12 cellular contexts compared by ENCODE assay signal in genomic region chr5:123455640-123456039, GRCh38. TPM values are rescaled to one million over a fixed set of nuclear protein-coding genes. Genes with fewer than 3 reads are reported as not detected.
DNase-seq lines count a peak whose midpoint lies in the region; ATAC-seq and TF ChIP-seq lines count a peak whose summit lies in the region.
"Had no signal": no experiment of that assay in that cellular context is flagged by ENCODE, and none has a peak within 500 bp of the region (broad histone marks: within the 10 kb centered on the region; RNA-seq: fewer than 3 reads in every experiment).

No MANE protein-coding gene starts in this region.

- H3K36me3 ChIP-seq in OCI-LY7 (ENCODE audit: insufficient read depth, low read length) (no peaks in the 10 kb centered on the region), heart left ventricle (no peaks in the 10 kb centered on the region)
- H3K36me3 ChIP-seq: ascending aorta had no signal

- H3K9me3 ChIP-seq in OCI-LY7 (ENCODE audit: low read length) (no peaks in the 10 kb centered on the region), heart left ventricle (no peaks in the 10 kb centered on the region)
- H3K9me3 ChIP-seq: ascending aorta had no signal

- H3K9me3 Mint-ChIP-seq in stimulated activated effector memory CD8-positive, alpha-beta T cell treated with anti-CD3 and anti-CD28 coated beads, Interleukin-12 subunit alpha, Interleukin-12 subunit beta, amount 100 ng/mL, for 72 hours: no peaks in the 10 kb centered on the region

- intact Hi-C loops in OCI-LY7 (cut with micrococcal nuclease; ENCODE audit: unreplicated experiment): no loop called here
- intact Hi-C loops in heart left ventricle (cut with DNase I): no loop called here

- POLR2A ChIA-PET in OCI-LY7 (lab: Charles Lee): interaction anchor here (0.5 kb wide), 1 partner anchor 248 kb away, joined by 3 read pairs; no protein-coding TSS in a partner anchor

- 0 out of 2 replicates have a peak overlapping the region, but pooled peaks have one; percentile 9 for H3K4me2 ChIP-seq in OCI-LY7 (ENCODE audit: low read length)

- CTCF ChIA-PET in OCI-LY7 (lab: Charles Lee; ENCODE audit: unreplicated experiment): no interaction called here

- H3K79me2 ChIP-seq in OCI-LY7 (ENCODE audit: insufficient read depth, low read depth, low read length): no peaks in the 10 kb centered on the region

- DNase-seq in GM12865 (ENCODE audit: low read depth): peak; percentile 74
- no peak for DNase-seq in OCI-LY7 (ENCODE audit: low spot score)
- DNase-seq in heart left ventricle: no peak
- DNase-seq in mesenteric fat pad (ENCODE audit: low spot score): no peak
- DNase-seq in epidermal melanocyte (ENCODE audit: insufficient read length, low spot score): no peak
- no peak for DNase-seq in stimulated activated effector memory CD8-positive, alpha-beta T cell treated with anti-CD3 and anti-CD28 coated beads, Interleukin-12 subunit alpha, Interleukin-12 subunit beta, amount 100 ng/mL, for 72 hours (ENCODE audit: low spot score in 2 of 2)
- DNase-seq: CD4-positive, CD25-positive, alpha-beta regulatory T cell; substantia nigra had no signal

- no peak overlapping the region for H2AFZ ChIP-seq in OCI-LY7 (ENCODE audit: low read length)

- no peaks in the 10 kb centered on the region for H3K9me2 ChIP-seq in OCI-LY7 (ENCODE audit: insufficient read depth, low read length)

- H3K27ac ChIP-seq in OCI-LY7 (ENCODE audit: low read depth, low read length, poor library complexity, severe bottlenecking): no peak overlapping the region
- no peak overlapping the region for H3K27ac ChIP-seq in heart left ventricle
- H3K27ac ChIP-seq: ascending aorta had no signal

- H3K4me1 Mint-ChIP-seq in stimulated activated effector memory CD8-positive, alpha-beta T cell treated with anti-CD3 and anti-CD28 coated beads, Interleukin-12 subunit alpha, Interleukin-12 subunit beta, amount 100 ng/mL, for 72 hours: peaks cover 8% of the 10 kb centered on the region

- H4K20me1 ChIP-seq in OCI-LY7 (ENCODE audit: insufficient read depth, low read length): no peaks in the 10 kb centered on the region

- H3K4me3 Mint-ChIP-seq in stimulated activated effector memory CD8-positive, alpha-beta T cell treated with anti-CD3 and anti-CD28 coated beads, Interleukin-12 subunit alpha, Interleukin-12 subunit beta, amount 100 ng/mL, for 72 hours: no peak overlapping the region
- H3K4me3 Mint-ChIP-seq: CD4-positive, CD25-positive, alpha-beta regulatory T cell had no signal

- WGBS in heart left ventricle, 4 donors: 59 to 82% (median 79%) methylated on average over 2 of the region's 2 CpGs

- H3K4me3 ChIP-seq in GM12865 (ENCODE audit: low read depth, low read length) (peak overlapping the region; percentile 27; the same call in 1 of the 2 replicates), OCI-LY7 (ENCODE audit: low read depth, low read length, poor library complexity, severe bottlenecking) (no peak overlapping the region), heart left ventricle (no peak overlapping the region)
- H3K4me3 ChIP-seq: ascending aorta had no signal

- TF ChIP-seq CTCF in GM12865 (IDR thresholded peaks at IDR 0.05; ENCODE audit: insufficient read depth, low read depth, low read length, missing control alignments): peak; percentile 10
- peak; percentile 39 for TF ChIP-seq CTCF in OCI-LY7 (conservative IDR thresholded peaks at IDR 0.05; ENCODE audit: low read length)
- no peak for TF ChIP-seq CTCF in heart left ventricle (IDR thresholded peaks at IDR 0.05)

- H3K36me3 Mint-ChIP-seq in stimulated activated effector memory CD8-positive, alpha-beta T cell treated with anti-CD3 and anti-CD28 coated beads, Interleukin-12 subunit alpha, Interleukin-12 subunit beta, amount 100 ng/mL, for 72 hours: no peaks in the 10 kb centered on the region
- H3K36me3 Mint-ChIP-seq: CD4-positive, CD25-positive, alpha-beta regulatory T cell had no signal

- ATAC-seq in GM19468 (IDR thresholded peaks at IDR 0.05; ENCODE audit: extremely low read depth, unreplicated experiment): peak; percentile 87
- peak; percentile 80 for ATAC-seq in HG03097 (IDR thresholded peaks at IDR 0.05; ENCODE audit: low FRiP score, unreplicated experiment)
- no peak for ATAC-seq in heart left ventricle
- no peak for ATAC-seq in stimulated activated effector memory CD8-positive, alpha-beta T cell treated with anti-CD3 and anti-CD28 coated beads, Interleukin-12 subunit alpha, Interleukin-12 subunit beta, amount 100 ng/mL, for 72 hours
- ATAC-seq: sciatic nerve had no signal

- H3K4me1 ChIP-seq in OCI-LY7 (ENCODE audit: insufficient read depth, low read length, poor library complexity, severe bottlenecking): no peaks in the 10 kb centered on the region
- peaks cover 0 to 7% (median 0%) of the 10 kb centered on the region in 12 donors for H3K4me1 ChIP-seq in heart left ventricle
- H3K4me1 ChIP-seq: ascending aorta had no signal

- TF ChIP-seq POLR2A in heart left ventricle (IDR thresholded peaks at IDR 0.05): no peak

- H3K27ac Mint-ChIP-seq in stimulated activated effector memory CD8-positive, alpha-beta T cell treated with anti-CD3 and anti-CD28 coated beads, Interleukin-12 subunit alpha, Interleukin-12 subunit beta, amount 100 ng/mL, for 72 hours: no peak overlapping the region
- H3K27ac Mint-ChIP-seq: CD4-positive, CD25-positive, alpha-beta regulatory T cell had no signal

- no TSS peak for BruUV-seq in OCI-LY7 (replicated peaks; lab: Mats Ljungman, UMichigan)

- no peaks in the 10 kb centered on the region for H3K27me3 ChIP-seq in heart left ventricle
- H3K27me3 ChIP-seq: ascending aorta had no signal

RNA-seq across cellular contexts. Expression of gene CEP120, which starts 32.4 kb away (rescaled TPM):
- total RNA-seq in OCI-LY7 (2014; rRNA removed; shearing (Covaris generic)): 18.0 and 23.3 TPM in 2 replicates
- 23.7 and 23.8 TPM in 2 replicates for total RNA-seq in OCI-LY7 (2022)
- 10 to 100 TPM; 10.3 to 16.5 (median 12.4) TPM for total RNA-seq in heart left ventricle
- polyA plus RNA-seq in heart left ventricle: 1 to 10 TPM; 2.8 to 6.4 TPM
- total RNA-seq in mesenteric fat pad: 13.4 TPM

RNA-seq across cellular contexts. Expression of gene CSNK1G3, which starts 56.3 kb away (rescaled TPM):
- total RNA-seq in OCI-LY7 (2014; rRNA removed; shearing (Covaris generic)): 21.0 and 23.1 TPM in 2 replicates
- total RNA-seq in OCI-LY7 (2022): 20.9 and 23.0 TPM in 2 replicates
- 10 to 100 TPM; 19.3 to 34.3 (median 25.4) TPM for total RNA-seq in heart left ventricle
- 1 to 10 TPM; 4.0 to 8.0 TPM for polyA plus RNA-seq in heart left ventricle
- 39.8 TPM for total RNA-seq in mesenteric fat pad

Comparison
In these comparisons a context has a peak if more than half of its experiments do, and no peak if none do; other contexts are left out.
1. CTCF ChIP-seq: peak in GM12865 (single experiment) and OCI-LY7 (single experiment); none in heart left ventricle (0 of 12).
2. ATAC-seq: peak in GM19468 (single experiment) and HG03097 (single experiment); none in heart left ventricle (0 of 4) and stimulated activated effector memory CD8-positive, alpha-beta T cell treated with anti-CD3 and anti-CD28 coated beads, Interleukin-12 subunit alpha, Interleukin-12 subunit beta, amount 100 ng/mL, for 72 hours (single experiment).